19 cellular contexts compared by ENCODE assay signal in the genomic region with DNA sequence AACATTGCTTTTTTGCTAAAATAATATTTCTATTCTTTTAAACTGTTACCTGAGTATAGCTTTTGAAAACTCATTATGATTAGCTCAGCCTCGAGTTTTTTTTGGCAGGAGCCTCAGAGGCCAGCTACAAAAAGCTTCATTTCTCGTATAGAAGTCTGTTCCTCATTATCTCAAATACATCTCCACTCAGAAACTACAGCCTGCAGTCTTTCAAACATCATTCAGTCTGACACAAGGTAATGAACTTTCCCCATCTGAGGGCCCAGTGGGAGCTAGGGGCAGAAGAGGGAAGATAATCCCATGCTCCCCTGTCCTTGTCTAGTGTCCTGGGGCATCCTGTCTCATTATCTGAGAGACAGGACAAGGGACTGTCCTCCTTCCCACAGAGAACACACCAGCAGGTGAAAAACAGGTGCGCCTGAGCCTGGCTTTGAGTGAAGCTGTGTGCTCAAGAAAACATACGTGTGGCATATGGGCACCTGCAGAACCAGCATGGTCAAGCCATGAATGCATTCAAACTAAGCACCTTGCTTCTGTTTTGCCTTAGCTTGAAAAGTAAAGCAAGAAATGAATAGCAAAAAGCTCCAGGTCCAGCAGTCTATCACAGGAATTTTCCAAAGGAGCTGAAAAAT.
DNase-seq lines count a peak whose midpoint lies in the region; ATAC-seq and TF ChIP-seq lines count a peak whose summit lies in the region.
"Had no signal": no experiment of that assay in that cellular context is flagged by ENCODE, and none has a peak within 500 bp of the region (broad histone marks: within the 10 kb centered on the region; RNA-seq: fewer than 3 reads in every experiment).

No MANE protein-coding gene starts in this region.

- peak; percentile 54 to 86; a peak in 3 of 4 replicates for TF ChIP-seq EP300 in SK-N-SH (IDR thresholded peaks at IDR 0.05; ENCODE audit: borderline replicate concordance in 1 of 2, low read depth in 1 of 2, low read length in 1 of 2)

- CTCF ChIA-PET in SK-N-SH (lab: Yijun Ruan, JAX): interaction anchor here (0.9 to 1.8 kb wide), 6 partner anchors 11 to 311 kb away, joined by 3 to 4 read pairs (median 3); no protein-coding TSS in a partner anchor

- no peak overlapping the region for H3K4me2 ChIP-seq in SK-N-SH
- H3K4me2 ChIP-seq in trophoblast cell (ENCODE audit: low read length): no peak overlapping the region
- H3K4me2 ChIP-seq: A549, BLaER1 had no signal

- WGBS in SK-N-SH (ENCODE audit: low lambda C conversion rate): 35% methylated on average over 4 of the region's 4 CpGs
- WGBS in trophoblast cell (ENCODE audit: extremely low coverage, insufficient coverage, insufficient read length): no CpG with 5 or more reads among the region's 4 CpGs
- 79 to 87% (median 81%) methylated on average over 4 of the region's 4 CpGs for WGBS in spleen, 5 donors

- ATAC-seq in HG03139 (IDR thresholded peaks at IDR 0.05; ENCODE audit: unreplicated experiment): no peak
- ATAC-seq: A549, HCT116 had no signal

- H2BK12ac ChIP-seq in trophoblast cell (ENCODE audit: low read length): peak overlapping the region; percentile 27

- no peak overlapping the region for H2AK5ac ChIP-seq in trophoblast cell (ENCODE audit: low read length)

- H3K79me1 ChIP-seq in trophoblast cell (ENCODE audit: low read length): peaks cover 13% of the 10 kb centered on the region

- H3K27me3 ChIP-seq in SK-N-SH (ENCODE audit: insufficient read depth) (no peaks in the 10 kb centered on the region), trophoblast cell (ENCODE audit: insufficient read depth, low read length) (no peaks in the 10 kb centered on the region), spleen (replicated peaks in 1 of 7) (peaks cover 0 to 4% (median 0%) of the 10 kb centered on the region in 7 donors)
- H3K27me3 ChIP-seq: BLaER1 had no signal

- H3K79me2 ChIP-seq in SK-N-SH (ENCODE audit: insufficient read depth) (no peaks in the 10 kb centered on the region), trophoblast cell (ENCODE audit: control insufficient read depth, insufficient read depth, low read length, poor library complexity) (no peaks in the 10 kb centered on the region)

- H4K12ac ChIP-seq in trophoblast cell (ENCODE audit: low read depth, low read length): no peak overlapping the region

- H2AFZ ChIP-seq in SK-N-SH (ENCODE audit: low read depth) (no peak overlapping the region), trophoblast cell (ENCODE audit: insufficient read depth, low read length, poor library complexity) (no peak overlapping the region)

- H4K20me1 ChIP-seq in SK-N-SH (ENCODE audit: insufficient read depth): no peaks in the 10 kb centered on the region
- H4K20me1 ChIP-seq: BLaER1 had no signal

- DNase-seq in NCI-H146 (lab: John Stamatoyannopoulos, UW): peak; percentile 3
- DNase-seq in NCI-H146 treated with DMSO at 0.1 percent for 48 hours (lab: John Stamatoyannopoulos, UW; ENCODE audit: unreplicated experiment): no peak
- peak; percentile 58 for DNase-seq in SK-N-SH
- peak in 1 of 2 donors; percentile 72 for DNase-seq in trophoblast cell
- DNase-seq in inferior parietal cortex (ENCODE audit: extremely low spot score): no peak
- DNase-seq in spleen: no peak
- DNase-seq: AML-193; Calu3; CD4-positive, alpha-beta memory T cell; DMS79 treated with DMSO at 0.1 percent for 48 hours; GF-D8; GOT3; H7 had no signal

- H3K4ac ChIP-seq in trophoblast cell (ENCODE audit: low read depth, low read length): no peak overlapping the region

- no peak overlapping the region for H4K91ac ChIP-seq in trophoblast cell (ENCODE audit: low read depth, low read length)

- H3K14ac ChIP-seq in trophoblast cell (ENCODE audit: low read length): no peak overlapping the region

- no peak overlapping the region for H3K18ac ChIP-seq in trophoblast cell (ENCODE audit: low read length)

- H3K36me3 ChIP-seq in SK-N-SH (replicated peaks in 1 of 2; ENCODE audit: control insufficient read depth in 1 of 2, insufficient read depth in 2 of 2, low read length in 1 of 2) (no peaks in the 10 kb centered on the region), trophoblast cell (ENCODE audit: control insufficient read depth in 1 of 2, insufficient read depth in 2 of 2, low read length in 2 of 2) (no peaks in the 10 kb centered on the region), spleen (no peaks in the 10 kb centered on the region)
- H3K36me3 ChIP-seq: BLaER1 had no signal

- intact Hi-C loops in spleen (cut with DNase I; ENCODE audit: low total_unique reads): no loop called here

- H3K4me1 ChIP-seq in SK-N-SH (ENCODE audit: control insufficient read depth in 1 of 2, insufficient read depth in 2 of 2, low read depth in 1 of 2, low read length in 1 of 2) (peaks cover 4 to 15% of the 10 kb centered on the region in 2 experiments; a peak in 3 of 4 replicates), trophoblast cell (ENCODE audit: control insufficient read depth in 1 of 2, insufficient read depth in 2 of 2, low read length in 2 of 2) (peaks cover 7% of the 10 kb centered on the region in 2 experiments), spleen (no peaks in the 10 kb centered on the region)
- H3K4me1 ChIP-seq: A549, BLaER1 had no signal

- no peak for TF ChIP-seq POLR2A in spleen (IDR thresholded peaks at IDR 0.05)

- H3F3A ChIP-seq in SK-N-SH (replicated peaks; ENCODE audit: insufficient read depth): peaks cover 2% of the 10 kb centered on the region

- no peak overlapping the region for H2BK5ac ChIP-seq in trophoblast cell (ENCODE audit: low read depth, low read length, poor library complexity)

- no peaks in the 10 kb centered on the region for H3K9me2 ChIP-seq in SK-N-SH

- H2BK120ac ChIP-seq in trophoblast cell (ENCODE audit: insufficient read depth, low read length, poor library complexity): no peak overlapping the region

- no peaks in the 10 kb centered on the region for H3K9me3 ChIP-seq in SK-N-SH
- H3K9me3 ChIP-seq in trophoblast cell (ENCODE audit: insufficient read depth, low read depth, low read length): no peaks in the 10 kb centered on the region
- peaks cover 0 to 7% (median 0%) of the 10 kb centered on the region in 8 donors for H3K9me3 ChIP-seq in spleen
- H3K9me3 ChIP-seq: A549, BLaER1 had no signal

- H3K27ac ChIP-seq in SK-N-SH (ENCODE audit: low read depth in 2 of 2, low read length in 1 of 2) (peak overlapping the region in 1 of 2 experiments; percentile 84; a peak in 3 of 4 replicates), trophoblast cell (ENCODE audit: low read depth, low read length) (no peak overlapping the region), spleen (no peak overlapping the region)
- H3K27ac ChIP-seq: 22Rv1, BLaER1, HL-60 had no signal

- TF ChIP-seq CTCF in SK-N-SH (IDR thresholded peaks at IDR 0.05) (no peak), spleen (IDR thresholded peaks at IDR 0.05 in 8 of 11, conservative IDR thresholded peaks at IDR 0.05 in 3 of 11) (no peak)

- TF ChIP-seq RAD21 in SK-N-SH (IDR thresholded peaks at IDR 0.05; ENCODE audit: low read length): peak; percentile 14

- H3K23ac ChIP-seq in trophoblast cell (ENCODE audit: low read length): no peak overlapping the region

- no peak overlapping the region for H3K9ac ChIP-seq in SK-N-SH
- no peak overlapping the region for H3K9ac ChIP-seq in trophoblast cell (ENCODE audit: low read length)
- H3K9ac ChIP-seq: BLaER1 had no signal

- no peak overlapping the region for H4K8ac ChIP-seq in trophoblast cell (ENCODE audit: low read depth, low read length)

- POLR2A ChIA-PET in SK-N-SH (lab: Yijun Ruan, JAX): interaction anchor here (0.8 kb wide), 1 partner anchor 18 kb away, joined by 3 read pairs; no protein-coding TSS in a partner anchor

- H3K4me3 ChIP-seq in SK-N-SH (ENCODE audit: low read depth in 2 of 2, low read length in 1 of 2): no peak overlapping the region
- no peak overlapping the region for H3K4me3 ChIP-seq in trophoblast cell (ENCODE audit: low read depth, low read length)
- H3K4me3 ChIP-seq in spleen: no peak overlapping the region
- H3K4me3 ChIP-seq: A549, BLaER1 had no signal

TF ChIP-seq in SK-N-SH, 30 proteins besides CTCF, POLR2A, EP300 and RAD21 (continues in another document):
- peak; percentile 64 for TF ChIP-seq CHD2 (IDR thresholded peaks at IDR 0.05; ENCODE audit: low read length, partially characterized antibody)
- TF ChIP-seq POLR2AphosphoS5 (IDR thresholded peaks at IDR 0.05; ENCODE audit: low read depth, low read length): peak; percentile 76
- TF ChIP-seq GATA2 (CRISPR knock-in tag; IDR thresholded peaks at IDR 0.05): peak; percentile 91
- TF ChIP-seq JUND (IDR thresholded peaks at IDR 0.05): peak; percentile 20; the same call in 1 of the 2 replicates
- TF ChIP-seq, protein P1, sequence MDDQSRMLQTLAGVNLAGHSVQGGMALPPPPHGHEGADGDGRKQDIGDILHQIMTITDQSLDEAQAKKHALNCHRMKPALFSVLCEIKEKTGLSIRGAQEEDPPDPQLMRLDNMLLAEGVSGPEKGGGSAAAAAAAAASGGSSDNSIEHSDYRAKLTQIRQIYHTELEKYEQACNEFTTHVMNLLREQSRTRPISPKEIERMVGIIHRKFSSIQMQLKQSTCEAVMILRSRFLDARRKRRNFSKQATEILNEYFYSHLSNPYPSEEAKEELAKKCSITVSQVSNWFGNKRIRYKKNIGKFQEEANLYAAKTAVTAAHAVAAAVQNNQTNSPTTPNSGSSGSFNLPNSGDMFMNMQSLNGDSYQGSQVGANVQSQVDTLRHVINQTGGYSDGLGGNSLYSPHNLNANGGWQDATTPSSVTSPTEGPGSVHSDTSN (IDR thresholded peaks at IDR 0.05): peak; percentile 80
- TF ChIP-seq, protein P2, sequence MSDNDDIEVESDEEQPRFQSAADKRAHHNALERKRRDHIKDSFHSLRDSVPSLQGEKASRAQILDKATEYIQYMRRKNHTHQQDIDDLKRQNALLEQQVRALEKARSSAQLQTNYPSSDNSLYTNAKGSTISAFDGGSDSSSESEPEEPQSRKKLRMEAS (IDR thresholded peaks at IDR 0.05; ENCODE audit: low read depth): no peak
- peak; percentile 23; the same call in 1 of the 2 replicates for TF ChIP-seq TEAD4 (IDR thresholded peaks at IDR 0.05; ENCODE audit: borderline replicate concordance, insufficient read depth)
- peak; percentile 84 for TF ChIP-seq RCOR1 (IDR thresholded peaks at IDR 0.05; ENCODE audit: low read length)

Comparison
In these comparisons a context has a peak if more than half of its experiments do, and no peak if none do; other contexts are left out.
1. DNase-seq: peak in NCI-H146 (single experiment) and SK-N-SH (single experiment); none in NCI-H146 treated with DMSO at 0.1 percent for 48 hours (single experiment), inferior parietal cortex (single experiment) and spleen (single experiment).